ENCODE assay signal across 8 cellular contexts in the genomic region with DNA sequence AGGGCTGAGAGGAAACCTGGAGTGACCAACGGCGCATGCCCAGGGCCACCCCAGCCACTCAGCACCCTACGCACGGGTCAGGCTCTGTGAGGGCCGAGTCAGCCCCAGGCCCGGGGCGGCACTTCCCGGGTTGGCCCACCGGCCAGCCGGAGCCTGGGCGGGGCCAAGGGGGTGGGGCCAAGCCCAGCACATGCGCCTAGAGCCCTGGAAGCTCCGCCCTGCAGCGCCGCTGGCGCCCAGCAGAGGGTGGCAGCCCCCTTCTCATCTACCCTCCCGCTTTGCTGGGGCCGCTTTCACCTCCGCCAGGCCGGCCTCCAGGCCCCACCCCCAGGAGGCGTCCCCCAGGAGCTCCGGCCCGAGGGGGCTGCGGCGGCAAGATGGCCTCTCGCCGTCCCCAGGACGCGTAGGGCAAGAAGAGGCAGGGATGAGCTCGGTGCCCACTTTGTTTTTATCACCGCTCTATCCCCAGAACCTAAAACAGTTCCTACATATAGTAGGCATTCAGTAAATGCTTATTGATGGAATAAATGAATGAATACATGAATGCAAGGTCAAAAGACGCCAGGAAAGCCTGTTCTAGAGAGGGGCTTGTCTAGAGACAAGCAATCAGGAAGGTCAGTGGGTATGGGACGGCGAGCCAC. TPM values are rescaled to one million over a fixed set of nuclear protein-coding genes. Genes with fewer than 3 reads are reported as not detected.
DNase-seq lines count a peak whose midpoint lies in the region; ATAC-seq and TF ChIP-seq lines count a peak whose summit lies in the region.

No MANE protein-coding gene starts in this region.

- intact Hi-C loops in head of caudate nucleus (cut with DNase I) (loop anchor here (5.0 kb wide), 1 partner anchor 33 kb away; a partner anchor contains a TSS), ovary (cut with DNase I) (loop anchor here (2.0 to 10.0 kb wide), 4 partner anchors 28 to 146 kb away; a partner anchor contains a TSS)

- H3K27me3 ChIP-seq in SK-N-SH (ENCODE audit: insufficient read depth), result no peaks in the 10 kb centered on the region
- no peaks in the 10 kb centered on the region for H3K27me3 ChIP-seq in ovary
- no peaks in the 10 kb centered on the region for H3K27me3 ChIP-seq in thymus (ENCODE audit: control insufficient read depth, insufficient read depth)

- H3F3A ChIP-seq in SK-N-SH (replicated peaks; ENCODE audit: insufficient read depth), result peaks cover 12% of the 10 kb centered on the region

- TF ChIP-seq RAD21 in SK-N-SH (IDR thresholded peaks at IDR 0.05; ENCODE audit: low read length), result peak; percentile 91

- no peaks in the 10 kb centered on the region for H3K36me3 Mint-ChIP-seq in activated naive CD4-positive, alpha-beta T cell treated with anti-CD3 and anti-CD28 coated beads, Interleukin-2, amount 50 U/mL, for 72 hours

- TF ChIP-seq EP300 in SK-N-SH (IDR thresholded peaks at IDR 0.05; ENCODE audit: borderline replicate concordance in 1 of 2, low read depth in 1 of 2, low read length in 1 of 2) (0 out of 4 replicates have a peak, but pooled peaks of 1 of the 2 experiments have one; percentile 17), ovary (IDR thresholded peaks at IDR 0.05) (no peak)

- H3K9me2 ChIP-seq in SK-N-SH, result no peaks in the 10 kb centered on the region

- H3K4me2 ChIP-seq in SK-N-SH, result peak overlapping the region; percentile 48

- H3K4me1 ChIP-seq in SK-N-SH (ENCODE audit: control insufficient read depth in 1 of 2, insufficient read depth in 2 of 2, low read depth in 1 of 2, low read length in 1 of 2), result peaks cover 30 to 35% of the 10 kb centered on the region in 2 experiments
- peaks cover 7% of the 10 kb centered on the region for H3K4me1 ChIP-seq in ovary (ENCODE audit: insufficient read depth)
- H3K4me1 ChIP-seq in thymus (ENCODE audit: control insufficient read depth, insufficient read depth, low read length), result peaks cover 9% of the 10 kb centered on the region

- H3K9ac ChIP-seq in SK-N-SH, result peak overlapping the region; percentile 51; the same call in 1 of the 2 replicates

- peak; percentile 5 for TF ChIP-seq POLR2A in ovary (IDR thresholded peaks at IDR 0.05)

- H3K9me3 Mint-ChIP-seq in activated naive CD4-positive, alpha-beta T cell treated with anti-CD3 and anti-CD28 coated beads, Interleukin-2, amount 50 U/mL, for 72 hours, result no peaks in the 10 kb centered on the region

- H4K20me1 ChIP-seq in SK-N-SH (ENCODE audit: insufficient read depth), result no peaks in the 10 kb centered on the region

- H3K9me3 ChIP-seq in SK-N-SH (no peaks in the 10 kb centered on the region), ovary (no peaks in the 10 kb centered on the region), thymus (ENCODE audit: control insufficient read depth) (no peaks in the 10 kb centered on the region)

- H2AFZ ChIP-seq in SK-N-SH (ENCODE audit: low read depth), result peak overlapping the region; percentile 94

- WGBS in SK-N-SH (ENCODE audit: low lambda C conversion rate), result 23% methylated on average over 14 of the region's 34 CpGs
- WGBS in ovary, 3 donors, result 4 to 6% (median 4%) methylated on average over 25 to 34 of the region's 34 CpGs
- 8% methylated on average over 34 of the region's 34 CpGs for WGBS in thymus

- DNase-seq in HEK293T (ENCODE audit: extremely low spot score) (peak; percentile 87), MV-4-11 (lab: John Stamatoyannopoulos, UW) (peak; percentile 85), SK-N-SH (peak; percentile 99), head of caudate nucleus (peak; percentile 85 to 97 (median 93)), ovary (peak; percentile 90 to 97 (median 94))
- peak; percentile 96 for DNase-seq in activated naive CD4-positive, alpha-beta T cell treated with anti-CD3 and anti-CD28 coated beads, Interleukin-2, amount 50 U/mL, for 72 hours (ENCODE audit: low spot score in 2 of 2)

- H3K4me3 ChIP-seq in GM08714 (ENCODE audit: low read length) (peak overlapping the region; percentile 42; the same call in 1 of the 2 replicates), SK-N-SH (ENCODE audit: low read depth in 2 of 2, low read length in 1 of 2) (peak overlapping the region; percentile 47 to 50), ovary (peak overlapping the region; percentile 54), thymus (ENCODE audit: low read length) (peak overlapping the region; percentile 57)

- POLR2A ChIA-PET in HEK293T (lab: Yijun Ruan, JAX) (interaction anchor here (0.7 to 3.9 kb wide), 24 partner anchors 9 to 221 kb away, joined by 3 to 60 read pairs (median 4); a partner anchor contains a TSS), SK-N-SH (lab: Yijun Ruan, JAX) (interaction anchor here (0.7 to 2.7 kb wide), 9 partner anchors 9 to 145 kb away, joined by 3 to 15 read pairs (median 4); a partner anchor contains a TSS)

- TF ChIP-seq CTCF in SK-N-SH (IDR thresholded peaks at IDR 0.05) (peak; percentile 81), ovary (IDR thresholded peaks at IDR 0.05) (peak; percentile 97)

- H3K27ac ChIP-seq in SK-N-SH (ENCODE audit: low read depth in 2 of 2, low read length in 1 of 2) (peak overlapping the region; percentile 50 to 82; a peak in 3 of 4 replicates), ovary (peak overlapping the region; percentile 53 to 77), thymus (ENCODE audit: low read depth) (peak overlapping the region; percentile 89)

- peak; percentile 87 to 95 for ATAC-seq in activated naive CD4-positive, alpha-beta T cell treated with anti-CD3 and anti-CD28 coated beads, Interleukin-2, amount 50 U/mL, for 72 hours

- no peaks in the 10 kb centered on the region; the same call in 1 of the 2 replicates for H3K79me2 ChIP-seq in SK-N-SH (ENCODE audit: insufficient read depth)

- H3K27ac Mint-ChIP-seq in activated naive CD4-positive, alpha-beta T cell treated with anti-CD3 and anti-CD28 coated beads, Interleukin-2, amount 50 U/mL, for 72 hours, result peak overlapping the region; percentile 87 to 90

- H3K36me3 ChIP-seq in SK-N-SH (replicated peaks in 1 of 2; ENCODE audit: control insufficient read depth in 1 of 2, insufficient read depth in 2 of 2, low read length in 1 of 2), result no peaks in the 10 kb centered on the region
- no peaks in the 10 kb centered on the region for H3K36me3 ChIP-seq in ovary
- no peaks in the 10 kb centered on the region for H3K36me3 ChIP-seq in thymus (ENCODE audit: control insufficient read depth, insufficient read depth)

- CTCF ChIA-PET in HEK293T (lab: Yijun Ruan, JAX), result interaction anchor here (0.6 to 3.4 kb wide), 32 partner anchors 9 to 254 kb away, joined by 3 to 40 read pairs (median 3); a partner anchor contains a TSS
- CTCF ChIA-PET in SK-N-SH (lab: Yijun Ruan, JAX), result interaction anchor here (0.6 to 22.3 kb wide), 51 partner anchors 8 to 424 kb away, joined by 3 to 535 read pairs (median 4); a partner anchor contains a TSS

TF ChIP-seq in HEK293T, 16 proteins besides CTCF, POLR2A, EP300 and RAD21:
- TF ChIP-seq, protein P1, sequence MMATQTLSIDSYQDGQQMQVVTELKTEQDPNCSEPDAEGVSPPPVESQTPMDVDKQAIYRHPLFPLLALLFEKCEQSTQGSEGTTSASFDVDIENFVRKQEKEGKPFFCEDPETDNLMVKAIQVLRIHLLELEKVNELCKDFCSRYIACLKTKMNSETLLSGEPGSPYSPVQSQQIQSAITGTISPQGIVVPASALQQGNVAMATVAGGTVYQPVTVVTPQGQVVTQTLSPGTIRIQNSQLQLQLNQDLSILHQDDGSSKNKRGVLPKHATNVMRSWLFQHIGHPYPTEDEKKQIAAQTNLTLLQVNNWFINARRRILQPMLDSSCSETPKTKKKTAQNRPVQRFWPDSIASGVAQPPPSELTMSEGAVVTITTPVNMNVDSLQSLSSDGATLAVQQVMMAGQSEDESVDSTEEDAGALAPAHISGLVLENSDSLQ (IDR thresholded peaks at IDR 0.05), result no peak
- TF ChIP-seq HDGF (IDR thresholded peaks at IDR 0.05; ENCODE audit: borderline replicate concordance), result peak; percentile 91; the same call in 1 of the 2 replicates
- no peak for TF ChIP-seq ARNT (IDR thresholded peaks at IDR 0.05)
- TF ChIP-seq SP1 (IDR thresholded peaks at IDR 0.05), result no peak
- no peak for TF ChIP-seq BHLHE40 (IDR thresholded peaks at IDR 0.05; ENCODE audit: borderline replicate concordance)
- no peak for TF ChIP-seq CTBP1 (IDR thresholded peaks at IDR 0.05; ENCODE audit: borderline replicate concordance)
- TF ChIP-seq ELF4 (IDR thresholded peaks at IDR 0.05), result peak; percentile 47; the same call in 1 of the 2 replicates
- TF ChIP-seq TARDBP (IDR thresholded peaks at IDR 0.05), result no peak

TF ChIP-seq in SK-N-SH, 30 proteins besides CTCF, POLR2A, EP300 and RAD21 (continues in another document):
- TF ChIP-seq ELF1 (IDR thresholded peaks at IDR 0.05), result peak; percentile 46
- TF ChIP-seq, protein P2, sequence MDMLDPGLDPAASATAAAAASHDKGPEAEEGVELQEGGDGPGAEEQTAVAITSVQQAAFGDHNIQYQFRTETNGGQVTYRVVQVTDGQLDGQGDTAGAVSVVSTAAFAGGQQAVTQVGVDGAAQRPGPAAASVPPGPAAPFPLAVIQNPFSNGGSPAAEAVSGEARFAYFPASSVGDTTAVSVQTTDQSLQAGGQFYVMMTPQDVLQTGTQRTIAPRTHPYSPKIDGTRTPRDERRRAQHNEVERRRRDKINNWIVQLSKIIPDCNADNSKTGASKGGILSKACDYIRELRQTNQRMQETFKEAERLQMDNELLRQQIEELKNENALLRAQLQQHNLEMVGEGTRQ (IDR thresholded peaks at IDR 0.05; ENCODE audit: borderline replicate concordance, low read depth, low read length), result no peak
- TF ChIP-seq GATA2 (CRISPR knock-in tag; IDR thresholded peaks at IDR 0.05), result no peak
- TF ChIP-seq FOSL2 (IDR thresholded peaks at IDR 0.05; ENCODE audit: borderline replicate concordance, low read depth), result no peak
- TF ChIP-seq NRF1 (IDR thresholded peaks at IDR 0.05; ENCODE audit: low read depth, low read length), result peak; percentile 89
- 0 out of 2 replicates have a peak, but pooled peaks have one; percentile 49 for TF ChIP-seq TAF1 (IDR thresholded peaks at IDR 0.05; ENCODE audit: borderline replicate concordance, low read depth, low read length)
- no peak for TF ChIP-seq FOXM1 (IDR thresholded peaks at IDR 0.05; ENCODE audit: low read depth)
- TF ChIP-seq FOXJ3 (CRISPR knock-in tag; IDR thresholded peaks at IDR 0.05), result no peak
- TF ChIP-seq, protein P3, sequence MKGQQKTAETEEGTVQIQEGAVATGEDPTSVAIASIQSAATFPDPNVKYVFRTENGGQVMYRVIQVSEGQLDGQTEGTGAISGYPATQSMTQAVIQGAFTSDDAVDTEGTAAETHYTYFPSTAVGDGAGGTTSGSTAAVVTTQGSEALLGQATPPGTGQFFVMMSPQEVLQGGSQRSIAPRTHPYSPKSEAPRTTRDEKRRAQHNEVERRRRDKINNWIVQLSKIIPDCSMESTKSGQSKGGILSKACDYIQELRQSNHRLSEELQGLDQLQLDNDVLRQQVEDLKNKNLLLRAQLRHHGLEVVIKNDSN (IDR thresholded peaks at IDR 0.05; ENCODE audit: borderline replicate concordance, low read depth), result no peak

RNA-seq across cellular contexts. Expression of a gene that starts 31.3 kb away (rescaled TPM):
- 6.0 and 6.6 TPM in 2 replicates for polyA plus RNA-seq in SK-N-SH (2012; rRNA removed)
- 5.2 and 5.3 TPM in 2 replicates for polyA plus RNA-seq in SK-N-SH (2012; cell fraction: cytosol; rRNA removed)
- polyA plus RNA-seq in SK-N-SH (2012; cell fraction: nucleus; rRNA removed), result 31.2 and 36.7 TPM in 2 replicates
- 10 to 100 TPM; 38.8 to 62.8 TPM for total RNA-seq in activated naive CD4-positive, alpha-beta T cell treated with anti-CD3 and anti-CD28 coated beads, Interleukin-2, amount 50 U/mL, for 72 hours
- 10 to 100 TPM; 23.0 to 53.9 (median 35.3) TPM for total RNA-seq in ovary
- polyA plus RNA-seq in ovary, result 10 to 100 TPM; 24.2 to 30.9 TPM
- polyA plus RNA-seq in thymus, result 52.8 TPM

Comparison
In these comparisons a context has a peak if more than half of its experiments do, and no peak if none do; other contexts are left out.
1. Peak in every context shown above with its lines: DNase-seq, ATAC-seq, H3K4me3 ChIP-seq and H3K27ac ChIP-seq.